In the genomic region with DNA sequence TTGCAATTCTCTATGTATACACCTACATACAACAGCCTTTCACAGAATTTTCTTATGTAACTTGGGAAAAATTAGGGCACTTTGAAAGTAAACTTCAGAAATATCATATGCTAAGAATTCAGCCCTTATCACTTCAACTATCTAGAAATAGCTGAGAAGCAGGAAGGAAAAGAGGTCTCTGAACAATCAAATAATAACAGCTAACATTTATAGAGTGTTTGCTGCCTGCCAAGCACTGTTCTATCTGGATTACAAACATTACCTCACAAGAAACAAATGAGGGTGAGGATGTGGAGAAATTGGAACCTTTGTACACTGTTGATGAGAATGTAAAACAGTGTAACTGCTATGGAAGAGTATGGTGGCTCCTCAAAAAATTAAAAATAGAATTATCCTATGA, we compare ENCODE assay signal across 2 cellular contexts.
TF ChIP-seq lines count a peak whose summit lies in the region.

No MANE protein-coding gene starts in this region.

TF ChIP-seq in endothelial cell of umbilical vein, 7 proteins besides CTCF, POLR2A, EP300 and RAD21 (continued from another document):
- TF ChIP-seq, protein P1, sequence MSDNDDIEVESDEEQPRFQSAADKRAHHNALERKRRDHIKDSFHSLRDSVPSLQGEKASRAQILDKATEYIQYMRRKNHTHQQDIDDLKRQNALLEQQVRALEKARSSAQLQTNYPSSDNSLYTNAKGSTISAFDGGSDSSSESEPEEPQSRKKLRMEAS (IDR thresholded peaks at IDR 0.05; ENCODE audit: insufficient read depth, insufficient read length): no peak
- TF ChIP-seq GATA2 (IDR thresholded peaks at IDR 0.05; ENCODE audit: insufficient read depth, insufficient read length, low read depth, low read length) (peak; percentile 82), MYC (IDR thresholded peaks at IDR 0.05; ENCODE audit: low read depth, low read length) (no peak), EZH2 (IDR thresholded peaks at IDR 0.05; ENCODE audit: borderline replicate concordance, low read depth, low read length, severe bottlenecking) (no peak)
TF ChIP-seq in endothelial cell of umbilical vein: peak in this region for 4.

TF ChIP-seq in WTC11, 78 proteins besides CTCF, POLR2A, EP300 and RAD21:
- TF ChIP-seq, protein P2, sequence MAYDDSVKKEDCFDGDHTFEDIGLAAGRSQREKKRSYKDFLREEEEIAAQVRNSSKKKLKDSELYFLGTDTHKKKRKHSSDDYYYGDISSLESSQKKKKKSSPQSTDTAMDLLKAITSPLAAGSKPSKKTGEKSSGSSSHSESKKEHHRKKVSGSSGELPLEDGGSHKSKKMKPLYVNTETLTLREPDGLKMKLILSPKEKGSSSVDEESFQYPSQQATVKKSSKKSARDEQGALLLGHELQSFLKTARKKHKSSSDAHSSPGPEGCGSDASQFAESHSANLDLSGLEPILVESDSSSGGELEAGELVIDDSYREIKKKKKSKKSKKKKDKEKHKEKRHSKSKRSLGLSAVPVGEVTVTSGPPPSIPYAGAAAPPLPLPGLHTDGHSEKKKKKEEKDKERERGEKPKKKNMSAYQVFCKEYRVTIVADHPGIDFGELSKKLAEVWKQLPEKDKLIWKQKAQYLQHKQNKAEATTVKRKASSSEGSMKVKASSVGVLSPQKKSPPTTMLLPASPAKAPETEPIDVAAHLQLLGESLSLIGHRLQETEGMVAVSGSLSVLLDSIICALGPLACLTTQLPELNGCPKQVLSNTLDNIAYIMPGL (CRISPR knock-in tag; IDR thresholded peaks at IDR 0.05): no peak
- TF ChIP-seq, protein P3, sequence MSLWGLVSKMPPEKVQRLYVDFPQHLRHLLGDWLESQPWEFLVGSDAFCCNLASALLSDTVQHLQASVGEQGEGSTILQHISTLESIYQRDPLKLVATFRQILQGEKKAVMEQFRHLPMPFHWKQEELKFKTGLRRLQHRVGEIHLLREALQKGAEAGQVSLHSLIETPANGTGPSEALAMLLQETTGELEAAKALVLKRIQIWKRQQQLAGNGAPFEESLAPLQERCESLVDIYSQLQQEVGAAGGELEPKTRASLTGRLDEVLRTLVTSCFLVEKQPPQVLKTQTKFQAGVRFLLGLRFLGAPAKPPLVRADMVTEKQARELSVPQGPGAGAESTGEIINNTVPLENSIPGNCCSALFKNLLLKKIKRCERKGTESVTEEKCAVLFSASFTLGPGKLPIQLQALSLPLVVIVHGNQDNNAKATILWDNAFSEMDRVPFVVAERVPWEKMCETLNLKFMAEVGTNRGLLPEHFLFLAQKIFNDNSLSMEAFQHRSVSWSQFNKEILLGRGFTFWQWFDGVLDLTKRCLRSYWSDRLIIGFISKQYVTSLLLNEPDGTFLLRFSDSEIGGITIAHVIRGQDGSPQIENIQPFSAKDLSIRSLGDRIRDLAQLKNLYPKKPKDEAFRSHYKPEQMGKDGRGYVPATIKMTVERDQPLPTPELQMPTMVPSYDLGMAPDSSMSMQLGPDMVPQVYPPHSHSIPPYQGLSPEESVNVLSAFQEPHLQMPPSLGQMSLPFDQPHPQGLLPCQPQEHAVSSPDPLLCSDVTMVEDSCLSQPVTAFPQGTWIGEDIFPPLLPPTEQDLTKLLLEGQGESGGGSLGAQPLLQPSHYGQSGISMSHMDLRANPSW (CRISPR knock-in tag; conservative IDR thresholded peaks at IDR 0.05; ENCODE audit: low read depth): no peak
- no peak for TF ChIP-seq HMGA2 (CRISPR knock-in tag; IDR thresholded peaks at IDR 0.05)
- no peak for TF ChIP-seq ZNF671 (CRISPR knock-in tag; IDR thresholded peaks at IDR 0.05)
- no peak for TF ChIP-seq SMAD3 (CRISPR knock-in tag; IDR thresholded peaks at IDR 0.05; ENCODE audit: borderline replicate concordance)
- TF ChIP-seq EMX1 (CRISPR knock-in tag; IDR thresholded peaks at IDR 0.05): no peak
- TF ChIP-seq, protein P4, sequence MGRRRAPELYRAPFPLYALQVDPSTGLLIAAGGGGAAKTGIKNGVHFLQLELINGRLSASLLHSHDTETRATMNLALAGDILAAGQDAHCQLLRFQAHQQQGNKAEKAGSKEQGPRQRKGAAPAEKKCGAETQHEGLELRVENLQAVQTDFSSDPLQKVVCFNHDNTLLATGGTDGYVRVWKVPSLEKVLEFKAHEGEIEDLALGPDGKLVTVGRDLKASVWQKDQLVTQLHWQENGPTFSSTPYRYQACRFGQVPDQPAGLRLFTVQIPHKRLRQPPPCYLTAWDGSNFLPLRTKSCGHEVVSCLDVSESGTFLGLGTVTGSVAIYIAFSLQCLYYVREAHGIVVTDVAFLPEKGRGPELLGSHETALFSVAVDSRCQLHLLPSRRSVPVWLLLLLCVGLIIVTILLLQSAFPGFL (CRISPR knock-in tag; IDR thresholded peaks at IDR 0.05; ENCODE audit: borderline replicate concordance): no peak
- TF ChIP-seq JUN (CRISPR knock-in tag; IDR thresholded peaks at IDR 0.05): no peak
- TF ChIP-seq MYBL2 (CRISPR knock-in tag; IDR thresholded peaks at IDR 0.05): no peak
- TF ChIP-seq, protein P5, sequence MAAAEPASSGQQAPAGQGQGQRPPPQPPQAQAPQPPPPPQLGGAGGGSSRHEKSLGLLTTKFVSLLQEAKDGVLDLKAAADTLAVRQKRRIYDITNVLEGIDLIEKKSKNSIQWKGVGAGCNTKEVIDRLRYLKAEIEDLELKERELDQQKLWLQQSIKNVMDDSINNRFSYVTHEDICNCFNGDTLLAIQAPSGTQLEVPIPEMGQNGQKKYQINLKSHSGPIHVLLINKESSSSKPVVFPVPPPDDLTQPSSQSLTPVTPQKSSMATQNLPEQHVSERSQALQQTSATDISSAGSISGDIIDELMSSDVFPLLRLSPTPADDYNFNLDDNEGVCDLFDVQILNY (CRISPR knock-in tag; IDR thresholded peaks at IDR 0.05): no peak
- TF ChIP-seq, protein P6, sequence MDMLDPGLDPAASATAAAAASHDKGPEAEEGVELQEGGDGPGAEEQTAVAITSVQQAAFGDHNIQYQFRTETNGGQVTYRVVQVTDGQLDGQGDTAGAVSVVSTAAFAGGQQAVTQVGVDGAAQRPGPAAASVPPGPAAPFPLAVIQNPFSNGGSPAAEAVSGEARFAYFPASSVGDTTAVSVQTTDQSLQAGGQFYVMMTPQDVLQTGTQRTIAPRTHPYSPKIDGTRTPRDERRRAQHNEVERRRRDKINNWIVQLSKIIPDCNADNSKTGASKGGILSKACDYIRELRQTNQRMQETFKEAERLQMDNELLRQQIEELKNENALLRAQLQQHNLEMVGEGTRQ (CRISPR knock-in tag; IDR thresholded peaks at IDR 0.05): no peak
- no peak for TF ChIP-seq TP53 (CRISPR knock-in tag; IDR thresholded peaks at IDR 0.05)
- no peak for TF ChIP-seq NFYB (CRISPR knock-in tag; conservative IDR thresholded peaks at IDR 0.05; ENCODE audit: low read depth)
- no peak for TF ChIP-seq IRF2 (CRISPR knock-in tag; IDR thresholded peaks at IDR 0.05; ENCODE audit: borderline replicate concordance, low read depth)
- no peak for TF ChIP-seq SP1 (CRISPR knock-in tag; conservative IDR thresholded peaks at IDR 0.05)
- TF ChIP-seq, protein P7, sequence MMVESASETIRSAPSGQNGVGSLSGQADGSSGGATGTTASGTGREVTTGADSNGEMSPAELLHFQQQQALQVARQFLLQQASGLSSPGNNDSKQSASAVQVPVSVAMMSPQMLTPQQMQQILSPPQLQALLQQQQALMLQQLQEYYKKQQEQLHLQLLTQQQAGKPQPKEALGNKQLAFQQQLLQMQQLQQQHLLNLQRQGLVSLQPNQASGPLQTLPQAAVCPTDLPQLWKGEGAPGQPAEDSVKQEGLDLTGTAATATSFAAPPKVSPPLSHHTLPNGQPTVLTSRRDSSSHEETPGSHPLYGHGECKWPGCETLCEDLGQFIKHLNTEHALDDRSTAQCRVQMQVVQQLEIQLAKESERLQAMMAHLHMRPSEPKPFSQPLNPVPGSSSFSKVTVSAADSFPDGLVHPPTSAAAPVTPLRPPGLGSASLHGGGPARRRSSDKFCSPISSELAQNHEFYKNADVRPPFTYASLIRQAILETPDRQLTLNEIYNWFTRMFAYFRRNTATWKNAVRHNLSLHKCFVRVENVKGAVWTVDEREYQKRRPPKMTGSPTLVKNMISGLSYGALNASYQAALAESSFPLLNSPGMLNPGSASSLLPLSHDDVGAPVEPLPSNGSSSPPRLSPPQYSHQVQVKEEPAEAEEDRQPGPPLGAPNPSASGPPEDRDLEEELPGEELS (CRISPR knock-in tag; IDR thresholded peaks at IDR 0.05): no peak
